16 cellular contexts compared by ENCODE assay signal in the genomic region with DNA sequence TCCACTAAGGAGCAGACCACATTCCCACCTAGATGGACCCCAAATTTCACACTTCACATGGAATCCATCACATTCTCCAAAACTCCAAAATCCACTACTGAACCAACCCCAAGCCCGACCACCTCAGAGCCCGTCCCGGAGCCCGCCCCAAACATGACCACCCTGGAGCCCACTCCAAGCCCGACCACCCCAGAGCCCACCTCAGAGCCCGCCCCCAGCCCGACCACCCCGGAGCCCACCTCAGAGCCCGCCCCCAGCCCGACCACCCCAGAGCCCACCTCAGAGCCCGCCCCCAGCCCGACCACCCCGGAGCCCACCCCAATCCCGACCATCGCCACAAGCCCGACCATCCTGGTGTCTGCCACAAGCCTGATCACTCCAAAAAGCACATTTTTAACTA. TPM values are rescaled to one million over a fixed set of nuclear protein-coding genes. Genes with fewer than 3 reads are reported as not detected.
DNase-seq lines count a peak whose midpoint lies in the region; ATAC-seq lines count a peak whose summit lies in the region.
"Had no signal": no experiment of that assay in that cellular context is flagged by ENCODE, and none has a peak within 500 bp of the region (broad histone marks: within the 10 kb centered on the region; RNA-seq: fewer than 3 reads in every experiment).

No MANE protein-coding gene starts in this region.

- no peak overlapping the region for H3K18ac ChIP-seq in mesenchymal stem cell (ENCODE audit: low read depth in 1 of 2, low read length in 2 of 2)

- peak overlapping the region in 1 of 2 experiments; percentile 59 for H3K4me3 ChIP-seq in mesenchymal stem cell (ENCODE audit: insufficient read depth in 1 of 2, low read depth in 1 of 2, low read length in 2 of 2)
- H3K4me3 ChIP-seq: pancreas had no signal

- H3K4ac ChIP-seq in mesenchymal stem cell (ENCODE audit: low read depth in 1 of 2, low read length in 2 of 2): no peak overlapping the region

- peak overlapping the region; percentile 24 for H3K4me3 Mint-ChIP-seq in stimulated activated naive CD8-positive, alpha-beta T cell treated with anti-CD3 and anti-CD28 coated beads, Interleukin-15, Interleukin-2, amounts not matched to agents 100 ng/mL and 50 ng/mL, for 24 hours
- H3K4me3 Mint-ChIP-seq in activated T-helper 1 cell treated with anti-CD3 and anti-CD28 coated beads, Interleukin-12 subunit alpha, Interleukin-12 subunit beta, Interleukin-2, Interleukin-4 antibody, amounts not matched to agents 30 ng/mL and 10 ng/mL and 1 ng/mL, durations not matched to agents 14 hours and 24 hours and 36 hours: no peak overlapping the region
- H3K4me3 Mint-ChIP-seq: activated T-cell treated with anti-CD3 and anti-CD28 coated beads, Interleukin-2, amount 50 U/mL, for 4 hours had no signal

- H4K8ac ChIP-seq in mesenchymal stem cell (ENCODE audit: low read length): peak overlapping the region; percentile 94

- no peak overlapping the region for H3K27ac ChIP-seq in mesenchymal stem cell (ENCODE audit: low read length, poor library complexity, severe bottlenecking)
- H3K27ac ChIP-seq: pancreas had no signal

- H3K9me3 Mint-ChIP-seq in stimulated activated naive CD8-positive, alpha-beta T cell treated with anti-CD3 and anti-CD28 coated beads, Interleukin-15, Interleukin-2, amounts not matched to agents 100 ng/mL and 50 ng/mL, for 24 hours: no peaks in the 10 kb centered on the region
- H3K9me3 Mint-ChIP-seq in activated T-helper 1 cell treated with anti-CD3 and anti-CD28 coated beads, Interleukin-12 subunit alpha, Interleukin-12 subunit beta, Interleukin-2, Interleukin-4 antibody, amounts not matched to agents 30 ng/mL and 10 ng/mL and 1 ng/mL, durations not matched to agents 14 hours and 24 hours and 36 hours: no peaks in the 10 kb centered on the region
- H3K9me3 Mint-ChIP-seq: activated T-cell treated with anti-CD3 and anti-CD28 coated beads, Interleukin-2, amount 50 U/mL, for 4 hours had no signal

- H3K9ac ChIP-seq in mesenchymal stem cell (ENCODE audit: low read length): peak overlapping the region; percentile 71

- no peaks in the 10 kb centered on the region for H3K27me3 ChIP-seq in mesenchymal stem cell (ENCODE audit: control insufficient read depth in 1 of 2, insufficient read depth in 1 of 2, low read length in 2 of 2)
- H3K27me3 ChIP-seq: BE2C, pancreas had no signal

- H3K27ac Mint-ChIP-seq in stimulated activated naive CD8-positive, alpha-beta T cell treated with anti-CD3 and anti-CD28 coated beads, Interleukin-15, Interleukin-2, amounts not matched to agents 100 ng/mL and 50 ng/mL, for 24 hours: no peak overlapping the region
- H3K27ac Mint-ChIP-seq in activated T-helper 1 cell treated with anti-CD3 and anti-CD28 coated beads, Interleukin-12 subunit alpha, Interleukin-12 subunit beta, Interleukin-2, Interleukin-4 antibody, amounts not matched to agents 30 ng/mL and 10 ng/mL and 1 ng/mL, durations not matched to agents 14 hours and 24 hours and 36 hours: peak overlapping the region; percentile 63

- no peaks in the 10 kb centered on the region for H3K9me3 ChIP-seq in mesenchymal stem cell (ENCODE audit: control insufficient read depth, low read length)
- H3K9me3 ChIP-seq: BE2C, pancreas had no signal

- peaks cover 27% of the 10 kb centered on the region for H3K36me3 Mint-ChIP-seq in stimulated activated naive CD8-positive, alpha-beta T cell treated with anti-CD3 and anti-CD28 coated beads, Interleukin-15, Interleukin-2, amounts not matched to agents 100 ng/mL and 50 ng/mL, for 24 hours (ENCODE audit: low read depth)
- peaks cover 45% of the 10 kb centered on the region for H3K36me3 Mint-ChIP-seq in activated T-helper 1 cell treated with anti-CD3 and anti-CD28 coated beads, Interleukin-12 subunit alpha, Interleukin-12 subunit beta, Interleukin-2, Interleukin-4 antibody, amounts not matched to agents 30 ng/mL and 10 ng/mL and 1 ng/mL, durations not matched to agents 14 hours and 24 hours and 36 hours (ENCODE audit: low read depth)

- no peak overlapping the region for H2BK5ac ChIP-seq in mesenchymal stem cell (ENCODE audit: low read depth, low read length, poor library complexity, severe bottlenecking)

- H2BK12ac ChIP-seq in mesenchymal stem cell (ENCODE audit: low read length in 2 of 2): no peak overlapping the region

- H4K91ac ChIP-seq in mesenchymal stem cell (ENCODE audit: low read length): no peak overlapping the region

- WGBS in mesenchymal stem cell: 95% methylated on average over 15 of the region's 16 CpGs

- H3K4me1 ChIP-seq in mesenchymal stem cell (ENCODE audit: control insufficient read depth, insufficient read depth, low read depth, low read length): peaks cover 20% of the 10 kb centered on the region
- H3K4me1 ChIP-seq: BE2C had no signal

- H3K4me2 ChIP-seq in mesenchymal stem cell (ENCODE audit: low read length, poor library complexity, severe bottlenecking): no peak overlapping the region

- ATAC-seq in stimulated activated naive CD8-positive, alpha-beta T cell treated with anti-CD3 and anti-CD28 coated beads, Interleukin-15, Interleukin-2, amounts not matched to agents 100 U/mL and 50 U/mL, for 24 hours: no peak
- ATAC-seq in HG02981 (IDR thresholded peaks at IDR 0.05; ENCODE audit: unreplicated experiment): no peak

- intact Hi-C loops in activated T-helper 1 cell treated with anti-CD3 and anti-CD28 coated beads, Interleukin-12 subunit alpha, Interleukin-12 subunit beta, Interleukin-2, Interleukin-4 antibody, amounts not matched to agents 30 ng/mL and 10 ng/mL and 1 ng/mL, durations not matched to agents 14 hours and 24 hours and 36 hours (cut with micrococcal nuclease): no loop called here

- H2AK5ac ChIP-seq in mesenchymal stem cell (ENCODE audit: low read length, severe bottlenecking): peak overlapping the region; percentile 45

- H3K14ac ChIP-seq in mesenchymal stem cell (ENCODE audit: low read length in 2 of 2): no peak overlapping the region

- peaks cover 27% of the 10 kb centered on the region for H3K79me1 ChIP-seq in mesenchymal stem cell (replicated peaks; ENCODE audit: low read length, poor library complexity, severe bottlenecking)

- no peak for DNase-seq in stimulated activated naive CD8-positive, alpha-beta T cell treated with anti-CD3 and anti-CD28 coated beads, Interleukin-15, Interleukin-2, amounts not matched to agents 100 U/mL and 50 U/mL, for 24 hours
- DNase-seq in activated T-helper 1 cell treated with anti-CD3 and anti-CD28 coated beads, Interleukin-12 subunit alpha, Interleukin-12 subunit beta, Interleukin-2, Interleukin-4 antibody, amounts not matched to agents 30 ng/mL and 10 ng/mL and 1 ng/mL, durations not matched to agents 14 hours and 24 hours and 36 hours (ENCODE audit: low spot score): no peak
- DNase-seq in mesenchymal stem cell (no peak), GDM1 (lab: John Stamatoyannopoulos, UW) (no peak), cortex of kidney (lab: John Stamatoyannopoulos, UW) (no peak)
- DNase-seq: activated T-cell treated with anti-CD3 and anti-CD28 coated beads, Interleukin-2, amount 50 U/mL, for 4 hours; DMS153; NCI-H1930; NCI-H524; stimulated activated CD4-positive, alpha-beta T cell treated with anti-CD3 and anti-CD28 coated beads, Interleukin-4, amount 100 ng/mL, for 24 hours had no signal

- no peak overlapping the region for H2BK15ac ChIP-seq in mesenchymal stem cell (ENCODE audit: low read depth, poor library complexity, severe bottlenecking)

- H3K27me3 Mint-ChIP-seq in stimulated activated naive CD8-positive, alpha-beta T cell treated with anti-CD3 and anti-CD28 coated beads, Interleukin-15, Interleukin-2, amounts not matched to agents 100 ng/mL and 50 ng/mL, for 24 hours: no peaks in the 10 kb centered on the region
- no peaks in the 10 kb centered on the region for H3K27me3 Mint-ChIP-seq in activated T-helper 1 cell treated with anti-CD3 and anti-CD28 coated beads, Interleukin-12 subunit alpha, Interleukin-12 subunit beta, Interleukin-2, Interleukin-4 antibody, amounts not matched to agents 30 ng/mL and 10 ng/mL and 1 ng/mL, durations not matched to agents 14 hours and 24 hours and 36 hours (ENCODE audit: insufficient read depth)

- H3K36me3 ChIP-seq in mesenchymal stem cell (ENCODE audit: control insufficient read depth in 1 of 2, insufficient read depth in 2 of 2, low read depth in 1 of 2, low read length in 2 of 2): peaks cover 45 to 51% of the 10 kb centered on the region in 2 experiments
- H3K36me3 ChIP-seq: BE2C had no signal

- H3K23ac ChIP-seq in mesenchymal stem cell (ENCODE audit: low read length in 2 of 2): no peak overlapping the region

- no peak overlapping the region for H2AFZ ChIP-seq in mesenchymal stem cell (ENCODE audit: low read depth, low read length)

- H3K4me1 Mint-ChIP-seq in stimulated activated naive CD8-positive, alpha-beta T cell treated with anti-CD3 and anti-CD28 coated beads, Interleukin-15, Interleukin-2, amounts not matched to agents 100 ng/mL and 50 ng/mL, for 24 hours (ENCODE audit: low read depth): peaks cover 21% of the 10 kb centered on the region
- peaks cover 21% of the 10 kb centered on the region for H3K4me1 Mint-ChIP-seq in activated T-helper 1 cell treated with anti-CD3 and anti-CD28 coated beads, Interleukin-12 subunit alpha, Interleukin-12 subunit beta, Interleukin-2, Interleukin-4 antibody, amounts not matched to agents 30 ng/mL and 10 ng/mL and 1 ng/mL, durations not matched to agents 14 hours and 24 hours and 36 hours (ENCODE audit: low read depth)

- peak overlapping the region; percentile 8 for H2BK120ac ChIP-seq in mesenchymal stem cell (ENCODE audit: low read depth, low read length)

RNA-seq across cellular contexts. Expression of a gene that starts 1.6 kb away (rescaled TPM):
- total RNA-seq in activated T-helper 1 cell treated with anti-CD3 and anti-CD28 coated beads, Interleukin-12 subunit alpha, Interleukin-12 subunit beta, Interleukin-2, Interleukin-4 antibody, amounts not matched to agents 30 ng/mL and 10 ng/mL and 1 ng/mL, durations not matched to agents 14 hours and 24 hours and 36 hours: not detected in 2 replicates
- 0.03 TPM for polyA plus RNA-seq in mesenchymal stem cell (2013, experiment 1 of 2)
- polyA plus RNA-seq in mesenchymal stem cell (2013, experiment 2 of 2): not detected
- total RNA-seq: endothelial cell of umbilical vein, left lobe of liver had no signal
- polyA plus RNA-seq: endothelial cell of umbilical vein had no signal

RNA-seq across cellular contexts. Expression of a gene that starts 6.2 kb away (rescaled TPM):
- total RNA-seq in activated T-helper 1 cell treated with anti-CD3 and anti-CD28 coated beads, Interleukin-12 subunit alpha, Interleukin-12 subunit beta, Interleukin-2, Interleukin-4 antibody, amounts not matched to agents 30 ng/mL and 10 ng/mL and 1 ng/mL, durations not matched to agents 14 hours and 24 hours and 36 hours: 111 and 116 TPM in 2 replicates
- 37.5 TPM for polyA plus RNA-seq in mesenchymal stem cell (2013, experiment 1 of 2)
- 36.9 TPM for polyA plus RNA-seq in mesenchymal stem cell (2013, experiment 2 of 2)

RNA-seq across cellular contexts. Expression of a gene that starts 6.4 kb away (rescaled TPM):
- 138 and 140 TPM in 2 replicates for total RNA-seq in activated T-helper 1 cell treated with anti-CD3 and anti-CD28 coated beads, Interleukin-12 subunit alpha, Interleukin-12 subunit beta, Interleukin-2, Interleukin-4 antibody, amounts not matched to agents 30 ng/mL and 10 ng/mL and 1 ng/mL, durations not matched to agents 14 hours and 24 hours and 36 hours
- 84.3 TPM for polyA plus RNA-seq in mesenchymal stem cell (2013, experiment 1 of 2)
- 84.9 TPM for polyA plus RNA-seq in mesenchymal stem cell (2013, experiment 2 of 2)

RNA-seq across cellular contexts. Expression of a gene that starts 14.7 kb away (rescaled TPM):
- 1,423 and 1,429 TPM in 2 replicates for total RNA-seq in activated T-helper 1 cell treated with anti-CD3 and anti-CD28 coated beads, Interleukin-12 subunit alpha, Interleukin-12 subunit beta, Interleukin-2, Interleukin-4 antibody, amounts not matched to agents 30 ng/mL and 10 ng/mL and 1 ng/mL, durations not matched to agents 14 hours and 24 hours and 36 hours
- 1,651 TPM for polyA plus RNA-seq in mesenchymal stem cell (2013, experiment 1 of 2)
- polyA plus RNA-seq in mesenchymal stem cell (2013, experiment 2 of 2): 1,671 TPM

RNA-seq across cellular contexts. Expression of a gene that starts 17.3 kb away (rescaled TPM):
- total RNA-seq in activated T-helper 1 cell treated with anti-CD3 and anti-CD28 coated beads, Interleukin-12 subunit alpha, Interleukin-12 subunit beta, Interleukin-2, Interleukin-4 antibody, amounts not matched to agents 30 ng/mL and 10 ng/mL and 1 ng/mL, durations not matched to agents 14 hours and 24 hours and 36 hours: 42.5 and 44.5 TPM in 2 replicates
- 3.9 TPM for polyA plus RNA-seq in mesenchymal stem cell (2013, experiment 1 of 2)
- polyA plus RNA-seq in mesenchymal stem cell (2013, experiment 2 of 2): 3.3 TPM
